18 cellular contexts compared by ENCODE assay signal in the genomic region with DNA sequence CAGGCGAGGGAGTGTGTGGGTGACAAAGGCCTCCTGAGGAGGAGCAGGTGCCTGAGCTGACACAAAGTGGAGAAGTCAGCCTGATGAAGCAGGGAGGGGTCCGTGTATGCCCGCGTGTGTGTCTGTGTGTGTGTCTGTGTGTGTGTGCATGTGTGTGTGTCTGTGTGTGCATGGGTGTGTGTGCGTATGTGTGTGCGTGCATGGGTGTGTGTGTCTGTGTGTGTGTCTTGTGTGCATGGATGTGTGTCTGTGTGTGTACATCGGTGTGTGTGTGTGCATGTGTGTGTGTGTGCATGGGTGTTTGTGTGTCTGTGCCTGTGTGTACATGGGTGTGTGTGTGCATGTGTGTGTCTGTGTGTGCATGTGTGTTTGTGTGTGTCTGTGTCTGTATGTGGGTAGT.
DNase-seq lines count a peak whose midpoint lies in the region; ATAC-seq, FAIRE-seq and TF ChIP-seq lines count a peak whose summit lies in the region.
"Had no signal": no experiment of that assay in that cellular context is flagged by ENCODE, and none has a peak within 500 bp of the region (broad histone marks: within the 10 kb centered on the region; RNA-seq: fewer than 3 reads in every experiment).

No MANE protein-coding gene starts in this region.

- no peaks in the 10 kb centered on the region for H4K20me1 ChIP-seq in K562 (replicated peaks; ENCODE audit: control insufficient read depth, insufficient read depth, low read length)

- H3K9ac ChIP-seq in K562 (ENCODE audit: insufficient read depth in 1 of 2, low read depth in 2 of 2, low read length in 2 of 2), result no peak overlapping the region

- BruUV-seq in K562 (replicated peaks; lab: Mats Ljungman, UMichigan), result no TSS peak

- peaks cover 6 to 57% of the 10 kb centered on the region in 2 experiments; a peak in 3 of 5 replicates for H3K27me3 ChIP-seq in K562 (ENCODE audit: control insufficient read depth in 2 of 2, insufficient read depth in 2 of 2, low read length in 2 of 2)

- POLR2A ChIA-PET in K562 (lab: Yijun Ruan, JAX), result interaction anchor here (0.7 kb wide), 1 partner anchor 56 kb away, joined by 3 read pairs; no protein-coding TSS in a partner anchor

- H3K9me3 ChIP-seq in K562 (replicated peaks; ENCODE audit: control insufficient read depth, insufficient read depth, low read depth, low read length), result no peaks in the 10 kb centered on the region

- intact Hi-C loops in K562 (cut with micrococcal nuclease), result no loop called here

- no peak for TF ChIP-seq EP300 in K562 (IDR thresholded peaks at IDR 0.05; ENCODE audit: low read length)

- CTCF ChIA-PET in K562 (lab: Yijun Ruan, JAX; ENCODE audit: low intra/inter-chr PET ratio), result interaction anchor here (0.5 kb wide), 1 partner anchor 96 kb away, joined by 3 read pairs; no protein-coding TSS in a partner anchor

- H2AFZ ChIP-seq in K562 (ENCODE audit: low read depth, low read length), result no peak overlapping the region

- 7% methylated on average over 7 of the region's 7 CpGs for WGBS in K562 (ENCODE audit: insufficient coverage, low coverage, missing lambda C conversion rate)

- no peaks in the 10 kb centered on the region for H3K79me2 ChIP-seq in K562 (ENCODE audit: control insufficient read depth, insufficient read depth, low read length)

- no peak overlapping the region for H3K27ac ChIP-seq in K562 (ENCODE audit: extremely low read depth, low read depth, low read length)
- H3K27ac ChIP-seq: 22Rv1 had no signal

- H3K36me3 ChIP-seq in K562 (ENCODE audit: control insufficient read depth, insufficient read depth, low read length), result no peaks in the 10 kb centered on the region

- H3K4me2 ChIP-seq in K562 (ENCODE audit: insufficient read depth, low read length), result no peak overlapping the region

- H3K4me1 ChIP-seq in K562 (replicated peaks in 1 of 2; ENCODE audit: control insufficient read depth in 2 of 2, insufficient read depth in 2 of 2, low read length in 2 of 2), result no peaks in the 10 kb centered on the region

- FAIRE-seq in K562 (lab: Jason Lieb, UNC) (no peak), urothelium cell line (lab: Jason Lieb, UNC) (peak; percentile 100)
- FAIRE-seq: D721Med, G401.6, GM12892 had no signal

- no peak for ATAC-seq in K562
- no peak for ATAC-seq in GM21447 (IDR thresholded peaks at IDR 0.05; ENCODE audit: unreplicated experiment)
- ATAC-seq: CD8-positive, alpha-beta T cell had no signal

- in situ Hi-C loops in K562 (cut with MboI), result no loop called here

- H3K9me1 ChIP-seq in K562 (ENCODE audit: control insufficient read depth, insufficient read depth, low read length), result no peaks in the 10 kb centered on the region

- H3K4me3 ChIP-seq in K562, result no peak overlapping the region

- peak; percentile 46 for DNase-seq in activated effector memory CD4-positive, alpha-beta T cell treated with anti-CD3 and anti-CD28 coated beads, Interleukin-2, amount 50 U/mL, for 16 hours
- DNase-seq in activated effector memory CD4-positive, alpha-beta T cell treated with Interleukin-2 at 50 U/mL for 16 hours, result no peak
- DNase-seq in K562 (ENCODE audit: extremely low read depth in 1 of 4, low spot score in 3 of 4), result no peak
- DNase-seq in mesenteric fat pad (ENCODE audit: low spot score), result peak; percentile 65
- no peak for DNase-seq in urothelium cell line (ENCODE audit: low spot score)
- DNase-seq in activated T-cell treated with anti-CD3 and anti-CD28 coated beads for 4 hours, result no peak
- no peak for DNase-seq in cerebellum (ENCODE audit: low spot score)
- DNase-seq: CD8-positive, alpha-beta T cell; COR-L47; DMS153; DMS79 treated with DMSO at 0.1 percent for 48 hours; EL; HCEC 1CT had no signal

- no peak for TF ChIP-seq RAD21 in K562 (CRISPR knock-in tag; conservative IDR thresholded peaks at IDR 0.05 in 1 of 2, IDR thresholded peaks at IDR 0.05 in 1 of 2)

- TF ChIP-seq CTCF in K562 (IDR thresholded peaks at IDR 0.05 in 2 of 3, conservative IDR thresholded peaks at IDR 0.05 in 1 of 3; ENCODE audit: insufficient read depth in 2 of 3, low read depth in 1 of 3, low read length in 3 of 3), result no peak

- TF ChIP-seq POLR2A in K562 (conservative IDR thresholded peaks at IDR 0.05), result no peak

TF ChIP-seq in K562, 482 proteins besides CTCF, POLR2A, EP300 and RAD21:
- TF ChIP-seq TEAD4 (IDR thresholded peaks at IDR 0.05; ENCODE audit: low read length) (no peak), TEAD4 (CRISPR knock-in tag; IDR thresholded peaks at IDR 0.05; ENCODE audit: borderline replicate concordance) (no peak), KHSRP (IDR thresholded peaks at IDR 0.05) (no peak), ZNF785 (CRISPR knock-in tag; IDR thresholded peaks at IDR 0.05) (no peak), TSC22D4 (tag; IDR thresholded peaks at IDR 0.05) (0 out of 2 replicates have a peak, but pooled peaks have one; percentile 16), SMARCC2 (IDR thresholded peaks at IDR 0.05; ENCODE audit: low read depth) (no peak)
TF ChIP-seq in K562: peak in this region for 1.

Comparison
In these comparisons a context has a peak if more than half of its experiments do, and no peak if none do; other contexts are left out.
1. DNase-seq: peak in activated effector memory CD4-positive, alpha-beta T cell treated with anti-CD3 and anti-CD28 coated beads, Interleukin-2, amount 50 U/mL, for 16 hours (single experiment) and mesenteric fat pad (single experiment); none in activated effector memory CD4-positive, alpha-beta T cell treated with Interleukin-2 at 50 U/mL for 16 hours (single experiment), K562 (0 of 4), urothelium cell line (single experiment), activated T-cell treated with anti-CD3 and anti-CD28 coated beads for 4 hours (single experiment) and cerebellum (single experiment).